1 cellular context compared by ENCODE assay signal in genomic region chr10:30493609-30494530, GRCh38.
TF ChIP-seq lines count a peak whose summit lies in the region.

No MANE protein-coding gene starts in this region.

TF ChIP-seq in K562, 482 proteins besides CTCF, POLR2A, EP300 and RAD21 (continued from another document):
- TF ChIP-seq HMBOX1 (IDR thresholded peaks at IDR 0.05), result no peak
- no peak for TF ChIP-seq BMI1 (IDR thresholded peaks at IDR 0.05; ENCODE audit: low read length)
- TF ChIP-seq CTCFL (IDR thresholded peaks at IDR 0.05; ENCODE audit: borderline replicate concordance, insufficient read depth, low read depth, low read length, poor library complexity, severe bottlenecking), result no peak
- TF ChIP-seq NFE2L1 (tag; IDR thresholded peaks at IDR 0.05; ENCODE audit: borderline replicate concordance, low read depth), result no peak
- no peak for TF ChIP-seq EWSR1 (IDR thresholded peaks at IDR 0.05; ENCODE audit: borderline replicate concordance, low read depth, partially characterized antibody)
- peak; percentile 26; the same call in 1 of the 2 replicates for TF ChIP-seq ZFX (CRISPR knock-in tag; IDR thresholded peaks at IDR 0.05)
- TF ChIP-seq C11orf30 (IDR thresholded peaks at IDR 0.05; ENCODE audit: low read depth), result peak; percentile 47; the same call in 1 of the 2 replicates
- TF ChIP-seq ZNF41 (CRISPR knock-in tag; conservative IDR thresholded peaks at IDR 0.05), result 0 out of 2 replicates have a peak, but pooled peaks have one; percentile 52
- TF ChIP-seq LARP7 (IDR thresholded peaks at IDR 0.05), result no peak
- TF ChIP-seq SMC3 (conservative IDR thresholded peaks at IDR 0.05; ENCODE audit: insufficient read depth, low read depth, low read length), result no peak
- TF ChIP-seq ZNF77 (CRISPR knock-in tag; IDR thresholded peaks at IDR 0.05), result no peak
- peak; percentile 54 for TF ChIP-seq CEBPB (tag; IDR thresholded peaks at IDR 0.05)
- no peak for TF ChIP-seq GTF2F1 (IDR thresholded peaks at IDR 0.05; ENCODE audit: low read depth, low read length)
- TF ChIP-seq SIRT6 (IDR thresholded peaks at IDR 0.05; ENCODE audit: low read depth, low read length), result no peak
- no peak for TF ChIP-seq HMGN3 (IDR thresholded peaks at IDR 0.05; ENCODE audit: borderline replicate concordance, extremely low read depth, insufficient read length, low read depth, low read length)
- TF ChIP-seq CC2D1A (IDR thresholded peaks at IDR 0.05), result no peak
- no peak for TF ChIP-seq TGIF2 (CRISPR knock-in tag; IDR thresholded peaks at IDR 0.05)
- peak; percentile 37; the same call in 1 of the 2 replicates for TF ChIP-seq DMBX1 (CRISPR knock-in tag; IDR thresholded peaks at IDR 0.05; ENCODE audit: borderline replicate concordance)
- peak; percentile 84 for TF ChIP-seq SMARCE1 (IDR thresholded peaks at IDR 0.05)
- TF ChIP-seq NCOR1 (IDR thresholded peaks at IDR 0.05), result peak; percentile 5; the same call in 1 of the 2 replicates
- TF ChIP-seq CTBP1 (IDR thresholded peaks at IDR 0.05; ENCODE audit: borderline replicate concordance), result peak; percentile 87
- 0 out of 2 replicates have a peak, but pooled peaks have one; percentile 30 for TF ChIP-seq ZNF584 (CRISPR knock-in tag; IDR thresholded peaks at IDR 0.05; ENCODE audit: low read depth)
- peak; percentile 39 to 44; a peak in 3 of 4 replicates for TF ChIP-seq NRF1 (conservative IDR thresholded peaks at IDR 0.05 in 1 of 2, IDR thresholded peaks at IDR 0.05 in 1 of 2)
- no peak for TF ChIP-seq CBX3 (IDR thresholded peaks at IDR 0.05; ENCODE audit: borderline replicate concordance in 1 of 2, low read length in 2 of 2)
- no peak for TF ChIP-seq ZC3H11A (IDR thresholded peaks at IDR 0.05; ENCODE audit: low read depth, low read length)
- peak; percentile 83 for TF ChIP-seq ATF3 (IDR thresholded peaks at IDR 0.05)
- no peak for TF ChIP-seq ATF3 (CRISPR knock-in tag; conservative IDR thresholded peaks at IDR 0.05)
- peak; percentile 81 for TF ChIP-seq DPF2 (IDR thresholded peaks at IDR 0.05)
- TF ChIP-seq PBX2 (CRISPR knock-in tag; IDR thresholded peaks at IDR 0.05; ENCODE audit: low read depth), result no peak
- TF ChIP-seq PBX2 (tag; conservative IDR thresholded peaks at IDR 0.05; ENCODE audit: low read depth), result 0 out of 2 replicates have a peak, but pooled peaks have one; percentile 28
- TF ChIP-seq ZNF764 (CRISPR knock-in tag; IDR thresholded peaks at IDR 0.05; ENCODE audit: low read depth), result no peak
- peak in 1 of 3 experiments; percentile 41; a peak in 1 of 6 replicates for TF ChIP-seq ZBTB11 (CRISPR knock-in tag; IDR thresholded peaks at IDR 0.05)
- no peak for TF ChIP-seq RNF2 (IDR thresholded peaks at IDR 0.05)
- TF ChIP-seq ZNF280A (IDR thresholded peaks at IDR 0.05; ENCODE audit: low read depth, partially characterized antibody), result no peak
- TF ChIP-seq TCF7L2 (IDR thresholded peaks at IDR 0.05; ENCODE audit: low read depth, low read length), result no peak
- no peak for TF ChIP-seq ZFP30 (CRISPR knock-in tag; IDR thresholded peaks at IDR 0.05; ENCODE audit: borderline replicate concordance)
- TF ChIP-seq MXD1 (CRISPR knock-in tag; IDR thresholded peaks at IDR 0.05; ENCODE audit: borderline replicate concordance, poor library complexity, severe bottlenecking), result no peak
- TF ChIP-seq NBN (IDR thresholded peaks at IDR 0.05; ENCODE audit: low read depth), result 0 out of 2 replicates have a peak, but pooled peaks have one; percentile 21
- TF ChIP-seq ZNF449 (CRISPR knock-in tag; IDR thresholded peaks at IDR 0.05), result no peak
- TF ChIP-seq ATF1 (CRISPR knock-in tag; IDR thresholded peaks at IDR 0.05), result no peak
- TF ChIP-seq ATF1 (tag; IDR thresholded peaks at IDR 0.05), result peak; percentile 24
- TF ChIP-seq HLTF (IDR thresholded peaks at IDR 0.05), result no peak
- peak; percentile 86 for TF ChIP-seq ZBTB17 (CRISPR knock-in tag; IDR thresholded peaks at IDR 0.05)
- TF ChIP-seq ZNF830 (CRISPR knock-in tag; IDR thresholded peaks at IDR 0.05), result no peak
- no peak for TF ChIP-seq TAF9B (IDR thresholded peaks at IDR 0.05; ENCODE audit: partially characterized antibody)
- no peak for TF ChIP-seq IRF9 (tag; IDR thresholded peaks at IDR 0.05)
- TF ChIP-seq SRSF9 (IDR thresholded peaks at IDR 0.05; ENCODE audit: borderline replicate concordance, low read depth, low read length), result no peak
- no peak for TF ChIP-seq ZNF197 (CRISPR knock-in tag; IDR thresholded peaks at IDR 0.05; ENCODE audit: low read depth)
- no peak for TF ChIP-seq DIDO1 (tag; IDR thresholded peaks at IDR 0.05; ENCODE audit: low read depth)
